In genomic region chr19:32691291-32691951, GRCh38 we compare ENCODE assay signal across 2 cellular contexts.
TF ChIP-seq lines count a peak whose summit lies in the region.

NUDT19 (plus strand) TSS chr19:32691821; CDS start chr19:32691961, 140 bp downstream.

TF ChIP-seq in HEK293, 187 proteins besides CTCF, POLR2A, EP300 and RAD21 (continued from another document and continues in another):
- TF ChIP-seq ZNF518A (tag by site-specific recombination; conservative IDR thresholded peaks at IDR 0.05; ENCODE audit: low read depth) (peak; percentile 36; the same call in 1 of the 2 replicates), ZNF18 (tag by site-specific recombination; IDR thresholded peaks at IDR 0.05) (peak; percentile 46), IKZF3 (tag by site-specific recombination; IDR thresholded peaks at IDR 0.05) (peak; percentile 95), ZNF2 (tag by site-specific recombination; IDR thresholded peaks at IDR 0.05) (peak; percentile 90), MZF1 (tag by site-specific recombination; IDR thresholded peaks at IDR 0.05; ENCODE audit: borderline replicate concordance) (no peak), GLIS1 (tag by site-specific recombination; IDR thresholded peaks at IDR 0.05) (peak; percentile 53; the same call in 1 of the 2 replicates), ZNF335 (tag by site-specific recombination; conservative IDR thresholded peaks at IDR 0.05) (peak; percentile 100), KLF8 (tag by site-specific recombination; IDR thresholded peaks at IDR 0.05) (peak; percentile 94), ZBTB11 (tag by site-specific recombination; conservative IDR thresholded peaks at IDR 0.05; ENCODE audit: low read depth) (peak; percentile 57), ZNF433 (tag by site-specific recombination; IDR thresholded peaks at IDR 0.05; ENCODE audit: low read depth) (0 out of 2 replicates have a peak, but pooled peaks have one; percentile 18), ZNF366 (tag by site-specific recombination; conservative IDR thresholded peaks at IDR 0.05) (peak; percentile 91), PRDM1 (tag by site-specific recombination; IDR thresholded peaks at IDR 0.05) (no peak), ZNF747 (tag by site-specific recombination; IDR thresholded peaks at IDR 0.05) (no peak), ZNF138 (tag by site-specific recombination; IDR thresholded peaks at IDR 0.05; ENCODE audit: borderline replicate concordance) (no peak), TRIM28 (IDR thresholded peaks at IDR 0.05; ENCODE audit: borderline replicate concordance, low read length) (no peak), BCL11A (tag by site-specific recombination; IDR thresholded peaks at IDR 0.05; ENCODE audit: low read depth) (peak; percentile 36; the same call in 1 of the 2 replicates), ZNF610 (tag by site-specific recombination; IDR thresholded peaks at IDR 0.05; ENCODE audit: borderline replicate concordance) (peak; percentile 80)

TF ChIP-seq in SK-N-SH, 30 proteins besides CTCF, POLR2A, EP300 and RAD21 (continued from another document):
- TF ChIP-seq MAX (IDR thresholded peaks at IDR 0.05; ENCODE audit: low read depth) (peak; percentile 58; the same call in 1 of the 2 replicates), ZBTB33 (IDR thresholded peaks at IDR 0.05; ENCODE audit: borderline replicate concordance, low read depth) (peak; percentile 94), TCF12 (IDR thresholded peaks at IDR 0.05) (no peak), NFIC (IDR thresholded peaks at IDR 0.05; ENCODE audit: borderline replicate concordance) (0 out of 2 replicates have a peak, but pooled peaks have one; percentile 12), CHD2 (IDR thresholded peaks at IDR 0.05; ENCODE audit: low read length, partially characterized antibody) (peak; percentile 98), FOSL2 (IDR thresholded peaks at IDR 0.05; ENCODE audit: borderline replicate concordance, low read depth) (peak; percentile 21; the same call in 1 of the 2 replicates), FOXM1 (IDR thresholded peaks at IDR 0.05; ENCODE audit: low read depth) (no peak), ELF1 (IDR thresholded peaks at IDR 0.05) (no peak), EZH2phosphoT487 (IDR thresholded peaks at IDR 0.05; ENCODE audit: borderline replicate concordance, low read depth) (no peak), FOXJ3 (CRISPR knock-in tag; IDR thresholded peaks at IDR 0.05) (no peak), USF2 (IDR thresholded peaks at IDR 0.05; ENCODE audit: borderline replicate concordance, low read depth, low read length) (no peak), SMC3 (IDR thresholded peaks at IDR 0.05; ENCODE audit: low read depth, low read length) (no peak), SIN3A (IDR thresholded peaks at IDR 0.05; ENCODE audit: borderline replicate concordance, low read depth, low read length) (peak; percentile 80; the same call in 1 of the 2 replicates), RCOR1 (IDR thresholded peaks at IDR 0.05; ENCODE audit: low read length) (no peak), YY1 (IDR thresholded peaks at IDR 0.05; ENCODE audit: low read depth) (no peak), TAF1 (IDR thresholded peaks at IDR 0.05; ENCODE audit: borderline replicate concordance, low read depth, low read length) (peak; percentile 73), PBX3 (IDR thresholded peaks at IDR 0.05) (peak; percentile 64), RFX5 (IDR thresholded peaks at IDR 0.05; ENCODE audit: low read length) (no peak), POLR2AphosphoS5 (IDR thresholded peaks at IDR 0.05; ENCODE audit: low read depth, low read length) (peak; percentile 87), IRF3 (IDR thresholded peaks at IDR 0.05; ENCODE audit: low read depth, low read length) (no peak), MEF2A (IDR thresholded peaks at IDR 0.05; ENCODE audit: borderline replicate concordance, low read depth) (no peak), USF1 (IDR thresholded peaks at IDR 0.05; ENCODE audit: borderline replicate concordance, low read depth) (no peak), GATA2 (CRISPR knock-in tag; IDR thresholded peaks at IDR 0.05) (no peak)
TF ChIP-seq in SK-N-SH: peak in this region for 12.
